In genomic region chr11:75371930-75372876, GRCh38 we compare ENCODE assay signal across 1 cellular context.
TF ChIP-seq lines count a peak whose summit lies in the region.

No MANE protein-coding gene starts in this region.

TF ChIP-seq in HepG2, 621 proteins besides CTCF, POLR2A, EP300 and RAD21 (continues in another document):
- TF ChIP-seq ZNF589 (CRISPR knock-in tag; conservative IDR thresholded peaks at IDR 0.05) (no peak), TP53 (CRISPR knock-in tag; conservative IDR thresholded peaks at IDR 0.05) (no peak), SOX5 (CRISPR knock-in tag; IDR thresholded peaks at IDR 0.05; ENCODE audit: borderline replicate concordance) (peak; percentile 81; the same call in 1 of the 2 replicates), MED13 (CRISPR knock-in tag; IDR thresholded peaks at IDR 0.05) (no peak), GLMP (CRISPR knock-in tag; IDR thresholded peaks at IDR 0.05; ENCODE audit: borderline replicate concordance) (no peak), JUNB (CRISPR knock-in tag; IDR thresholded peaks at IDR 0.05; ENCODE audit: borderline replicate concordance) (peak; percentile 84; the same call in 1 of the 2 replicates), NR0B2 (CRISPR knock-in tag; IDR thresholded peaks at IDR 0.05) (no peak), ELF1 (CRISPR knock-in tag; IDR thresholded peaks at IDR 0.05) (no peak), NFKBIZ (CRISPR knock-in tag; IDR thresholded peaks at IDR 0.05) (0 out of 2 replicates have a peak, but pooled peaks have one; percentile 47), SUZ12 (IDR thresholded peaks at IDR 0.05; ENCODE audit: low read depth, low read length) (no peak), SOX13 (IDR thresholded peaks at IDR 0.05) (no peak), SOX13 (CRISPR knock-in tag; conservative IDR thresholded peaks at IDR 0.05 in 1 of 2, IDR thresholded peaks at IDR 0.05 in 1 of 2) (peak in 1 of 2 experiments; percentile 82; a peak in 2 of 4 replicates), THRA (CRISPR knock-in tag; IDR thresholded peaks at IDR 0.05; ENCODE audit: borderline replicate concordance) (peak; percentile 21; the same call in 1 of the 2 replicates), MBD4 (IDR thresholded peaks at IDR 0.05; ENCODE audit: borderline replicate concordance, low read length) (no peak; the same call in 1 of the 2 replicates), NBN (conservative IDR thresholded peaks at IDR 0.05) (no peak), PAXIP1 (CRISPR knock-in tag; conservative IDR thresholded peaks at IDR 0.05) (peak; percentile 74), ETV6 (CRISPR knock-in tag; conservative IDR thresholded peaks at IDR 0.05) (no peak), ELF3 (CRISPR knock-in tag; IDR thresholded peaks at IDR 0.05) (peak; percentile 74), TOE1 (CRISPR knock-in tag; IDR thresholded peaks at IDR 0.05) (no peak), CHD2 (IDR thresholded peaks at IDR 0.05; ENCODE audit: low read depth, low read length) (no peak), ATRX (CRISPR knock-in tag; IDR thresholded peaks at IDR 0.05; ENCODE audit: borderline replicate concordance) (no peak), PLRG1 (conservative IDR thresholded peaks at IDR 0.05) (no peak), SP4 (CRISPR knock-in tag; IDR thresholded peaks at IDR 0.05) (no peak), GABPA (IDR thresholded peaks at IDR 0.05; ENCODE audit: low read depth, low read length) (no peak), GABPA (CRISPR knock-in tag; IDR thresholded peaks at IDR 0.05; ENCODE audit: low read depth) (no peak), XBP1 (CRISPR knock-in tag; IDR thresholded peaks at IDR 0.05) (no peak), MAFK (conservative IDR thresholded peaks at IDR 0.05 in 1 of 2, IDR thresholded peaks at IDR 0.05 in 1 of 2; ENCODE audit: low read length in 2 of 2) (peak in 1 of 2 experiments; percentile 27; a peak in 1 of 4 replicates), ZNF205 (CRISPR knock-in tag; IDR thresholded peaks at IDR 0.05) (peak; percentile 50; the same call in 1 of the 2 replicates), PHF21A (CRISPR knock-in tag; IDR thresholded peaks at IDR 0.05) (no peak), LRRFIP1 (CRISPR knock-in tag; conservative IDR thresholded peaks at IDR 0.05) (no peak), HOXA3 (CRISPR knock-in tag; IDR thresholded peaks at IDR 0.05) (no peak), TBX2 (CRISPR knock-in tag; IDR thresholded peaks at IDR 0.05; ENCODE audit: borderline replicate concordance) (peak; percentile 68), SNAPC2 (CRISPR knock-in tag; IDR thresholded peaks at IDR 0.05) (no peak), ZNF138 (CRISPR knock-in tag; IDR thresholded peaks at IDR 0.05; ENCODE audit: low read depth) (no peak), ZNF577 (CRISPR knock-in tag; IDR thresholded peaks at IDR 0.05; ENCODE audit: borderline replicate concordance, low read depth) (no peak), ZNF354B (CRISPR knock-in tag; IDR thresholded peaks at IDR 0.05) (no peak), ATF6 (CRISPR knock-in tag; conservative IDR thresholded peaks at IDR 0.05) (no peak), ARID3A (IDR thresholded peaks at IDR 0.05; ENCODE audit: low read depth, low read length) (0 out of 2 replicates have a peak, but pooled peaks have one; percentile 20), BRCA1 (CRISPR knock-in tag; IDR thresholded peaks at IDR 0.05) (no peak), HNRNPK (IDR thresholded peaks at IDR 0.05; ENCODE audit: low read depth, low read length, poor library complexity, severe bottlenecking) (no peak), YEATS2 (CRISPR knock-in tag; IDR thresholded peaks at IDR 0.05; ENCODE audit: borderline replicate concordance) (no peak), RERE (CRISPR knock-in tag; IDR thresholded peaks at IDR 0.05; ENCODE audit: low read depth) (peak; percentile 89; the same call in 1 of the 2 replicates), NR2C2 (CRISPR knock-in tag; IDR thresholded peaks at IDR 0.05; ENCODE audit: borderline replicate concordance) (peak; percentile 28; the same call in 1 of the 2 replicates), ZNF335 (CRISPR knock-in tag; IDR thresholded peaks at IDR 0.05) (no peak)
